1 cellular context compared by ENCODE assay signal in the genomic region with DNA sequence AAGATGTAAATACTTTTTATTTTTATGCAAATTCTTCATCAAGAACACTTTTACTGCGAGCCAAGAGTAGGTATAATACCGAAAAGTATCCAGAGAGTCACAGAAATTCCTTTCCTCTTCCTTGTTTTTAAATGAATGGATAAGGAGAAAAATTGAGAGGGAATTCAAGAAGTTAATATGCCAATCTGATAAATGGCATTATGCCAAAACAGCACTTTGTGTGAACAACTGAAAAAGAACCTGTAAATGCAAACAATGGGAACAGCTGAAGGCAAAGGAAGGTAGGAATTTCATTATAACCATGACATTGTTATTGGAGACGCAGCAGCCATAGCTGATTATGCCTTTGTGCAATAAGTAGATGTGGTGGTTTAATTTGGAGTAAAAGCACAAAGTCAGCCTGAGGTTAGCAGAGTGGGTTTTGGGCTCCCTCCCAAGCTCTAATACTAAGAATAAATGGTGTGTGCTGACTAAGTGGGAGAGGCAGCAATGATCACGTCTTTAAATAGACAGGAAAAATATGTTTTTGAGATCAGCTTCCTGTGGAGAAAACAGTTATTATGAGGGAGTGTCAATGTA.
TF ChIP-seq lines count a peak whose summit lies in the region.

No MANE protein-coding gene starts in this region.

TF ChIP-seq in GM23338, 12 proteins besides CTCF, POLR2A, EP300 and RAD21 (continued from another document):
- TF ChIP-seq, protein P1, sequence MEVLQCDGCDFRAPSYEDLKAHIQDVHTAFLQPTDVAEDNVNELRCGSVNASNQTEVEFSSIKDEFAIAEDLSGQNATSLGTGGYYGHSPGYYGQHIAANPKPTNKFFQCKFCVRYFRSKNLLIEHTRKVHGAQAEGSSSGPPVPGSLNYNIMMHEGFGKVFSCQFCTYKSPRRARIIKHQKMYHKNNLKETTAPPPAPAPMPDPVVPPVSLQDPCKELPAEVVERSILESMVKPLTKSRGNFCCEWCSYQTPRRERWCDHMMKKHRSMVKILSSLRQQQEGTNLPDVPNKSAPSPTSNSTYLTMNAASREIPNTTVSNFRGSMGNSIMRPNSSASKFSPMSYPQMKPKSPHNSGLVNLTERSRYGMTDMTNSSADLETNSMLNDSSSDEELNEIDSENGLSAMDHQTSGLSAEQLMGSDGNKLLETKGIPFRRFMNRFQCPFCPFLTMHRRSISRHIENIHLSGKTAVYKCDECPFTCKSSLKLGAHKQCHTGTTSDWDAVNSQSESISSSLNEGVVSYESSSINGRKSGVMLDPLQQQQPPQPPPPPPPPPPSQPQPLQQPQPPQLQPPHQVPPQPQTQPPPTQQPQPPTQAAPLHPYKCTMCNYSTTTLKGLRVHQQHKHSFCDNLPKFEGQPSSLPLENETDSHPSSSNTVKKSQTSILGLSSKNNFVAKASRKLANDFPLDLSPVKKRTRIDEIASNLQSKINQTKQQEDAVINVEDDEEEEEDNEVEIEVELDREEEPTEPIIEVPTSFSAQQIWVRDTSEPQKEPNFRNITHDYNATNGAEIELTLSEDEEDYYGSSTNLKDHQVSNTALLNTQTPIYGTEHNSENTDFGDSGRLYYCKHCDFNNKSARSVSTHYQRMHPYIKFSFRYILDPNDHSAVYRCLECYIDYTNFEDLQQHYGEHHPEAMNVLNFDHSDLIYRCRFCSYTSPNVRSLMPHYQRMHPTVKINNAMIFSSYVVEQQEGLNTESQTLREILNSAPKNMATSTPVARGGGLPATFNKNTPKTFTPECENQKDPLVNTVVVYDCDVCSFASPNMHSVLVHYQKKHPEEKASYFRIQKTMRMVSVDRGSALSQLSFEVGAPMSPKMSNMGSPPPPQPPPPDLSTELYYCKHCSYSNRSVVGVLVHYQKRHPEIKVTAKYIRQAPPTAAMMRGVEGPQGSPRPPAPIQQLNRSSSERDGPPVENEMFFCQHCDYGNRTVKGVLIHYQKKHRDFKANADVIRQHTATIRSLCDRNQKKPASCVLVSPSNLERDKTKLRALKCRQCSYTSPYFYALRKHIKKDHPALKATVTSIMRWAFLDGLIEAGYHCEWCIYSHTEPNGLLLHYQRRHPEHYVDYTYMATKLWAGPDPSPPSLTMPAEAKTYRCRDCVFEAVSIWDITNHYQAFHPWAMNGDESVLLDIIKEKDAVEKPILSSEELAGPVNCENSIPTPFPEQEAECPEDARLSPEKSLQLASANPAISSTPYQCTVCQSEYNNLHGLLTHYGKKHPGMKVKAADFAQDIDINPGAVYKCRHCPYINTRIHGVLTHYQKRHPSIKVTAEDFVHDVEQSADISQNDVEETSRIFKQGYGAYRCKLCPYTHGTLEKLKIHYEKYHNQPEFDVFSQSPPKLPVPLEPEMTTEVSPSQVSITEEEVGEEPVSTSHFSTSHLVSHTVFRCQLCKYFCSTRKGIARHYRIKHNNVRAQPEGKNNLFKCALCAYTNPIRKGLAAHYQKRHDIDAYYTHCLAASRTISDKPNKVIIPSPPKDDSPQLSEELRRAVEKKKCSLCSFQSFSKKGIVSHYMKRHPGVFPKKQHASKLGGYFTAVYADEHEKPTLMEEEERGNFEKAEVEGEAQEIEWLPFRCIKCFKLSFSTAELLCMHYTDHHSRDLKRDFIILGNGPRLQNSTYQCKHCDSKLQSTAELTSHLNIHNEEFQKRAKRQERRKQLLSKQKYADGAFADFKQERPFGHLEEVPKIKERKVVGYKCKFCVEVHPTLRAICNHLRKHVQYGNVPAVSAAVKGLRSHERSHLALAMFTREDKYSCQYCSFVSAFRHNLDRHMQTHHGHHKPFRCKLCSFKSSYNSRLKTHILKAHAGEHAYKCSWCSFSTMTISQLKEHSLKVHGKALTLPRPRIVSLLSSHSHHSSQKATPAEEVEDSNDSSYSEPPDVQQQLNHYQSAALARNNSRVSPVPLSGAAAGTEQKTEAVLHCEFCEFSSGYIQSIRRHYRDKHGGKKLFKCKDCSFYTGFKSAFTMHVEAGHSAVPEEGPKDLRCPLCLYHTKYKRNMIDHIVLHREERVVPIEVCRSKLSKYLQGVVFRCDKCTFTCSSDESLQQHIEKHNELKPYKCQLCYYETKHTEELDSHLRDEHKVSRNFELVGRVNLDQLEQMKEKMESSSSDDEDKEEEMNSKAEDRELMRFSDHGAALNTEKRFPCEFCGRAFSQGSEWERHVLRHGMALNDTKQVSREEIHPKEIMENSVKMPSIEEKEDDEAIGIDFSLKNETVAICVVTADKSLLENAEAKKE (CRISPR knock-in tag; IDR thresholded peaks at IDR 0.05), result no peak
- no peak for TF ChIP-seq EZH2phosphoT487 (IDR thresholded peaks at IDR 0.05; ENCODE audit: unreplicated experiment)
- no peak for TF ChIP-seq CREB1 (CRISPR knock-in tag; IDR thresholded peaks at IDR 0.05; ENCODE audit: low read depth)
- TF ChIP-seq STAT1 (IDR thresholded peaks at IDR 0.05; ENCODE audit: unreplicated experiment), result no peak
- no peak for TF ChIP-seq ZNF114 (CRISPR knock-in tag; IDR thresholded peaks at IDR 0.05)
- TF ChIP-seq, protein P2, sequence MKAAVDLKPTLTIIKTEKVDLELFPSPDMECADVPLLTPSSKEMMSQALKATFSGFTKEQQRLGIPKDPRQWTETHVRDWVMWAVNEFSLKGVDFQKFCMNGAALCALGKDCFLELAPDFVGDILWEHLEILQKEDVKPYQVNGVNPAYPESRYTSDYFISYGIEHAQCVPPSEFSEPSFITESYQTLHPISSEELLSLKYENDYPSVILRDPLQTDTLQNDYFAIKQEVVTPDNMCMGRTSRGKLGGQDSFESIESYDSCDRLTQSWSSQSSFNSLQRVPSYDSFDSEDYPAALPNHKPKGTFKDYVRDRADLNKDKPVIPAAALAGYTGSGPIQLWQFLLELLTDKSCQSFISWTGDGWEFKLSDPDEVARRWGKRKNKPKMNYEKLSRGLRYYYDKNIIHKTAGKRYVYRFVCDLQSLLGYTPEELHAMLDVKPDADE (IDR thresholded peaks at IDR 0.05), result no peak
- TF ChIP-seq POLR2AphosphoS5 (IDR thresholded peaks at IDR 0.05; ENCODE audit: low read depth), result no peak
- no peak for TF ChIP-seq EZH2 (IDR thresholded peaks at IDR 0.05; ENCODE audit: low read depth, unreplicated experiment)
- TF ChIP-seq, protein P3, sequence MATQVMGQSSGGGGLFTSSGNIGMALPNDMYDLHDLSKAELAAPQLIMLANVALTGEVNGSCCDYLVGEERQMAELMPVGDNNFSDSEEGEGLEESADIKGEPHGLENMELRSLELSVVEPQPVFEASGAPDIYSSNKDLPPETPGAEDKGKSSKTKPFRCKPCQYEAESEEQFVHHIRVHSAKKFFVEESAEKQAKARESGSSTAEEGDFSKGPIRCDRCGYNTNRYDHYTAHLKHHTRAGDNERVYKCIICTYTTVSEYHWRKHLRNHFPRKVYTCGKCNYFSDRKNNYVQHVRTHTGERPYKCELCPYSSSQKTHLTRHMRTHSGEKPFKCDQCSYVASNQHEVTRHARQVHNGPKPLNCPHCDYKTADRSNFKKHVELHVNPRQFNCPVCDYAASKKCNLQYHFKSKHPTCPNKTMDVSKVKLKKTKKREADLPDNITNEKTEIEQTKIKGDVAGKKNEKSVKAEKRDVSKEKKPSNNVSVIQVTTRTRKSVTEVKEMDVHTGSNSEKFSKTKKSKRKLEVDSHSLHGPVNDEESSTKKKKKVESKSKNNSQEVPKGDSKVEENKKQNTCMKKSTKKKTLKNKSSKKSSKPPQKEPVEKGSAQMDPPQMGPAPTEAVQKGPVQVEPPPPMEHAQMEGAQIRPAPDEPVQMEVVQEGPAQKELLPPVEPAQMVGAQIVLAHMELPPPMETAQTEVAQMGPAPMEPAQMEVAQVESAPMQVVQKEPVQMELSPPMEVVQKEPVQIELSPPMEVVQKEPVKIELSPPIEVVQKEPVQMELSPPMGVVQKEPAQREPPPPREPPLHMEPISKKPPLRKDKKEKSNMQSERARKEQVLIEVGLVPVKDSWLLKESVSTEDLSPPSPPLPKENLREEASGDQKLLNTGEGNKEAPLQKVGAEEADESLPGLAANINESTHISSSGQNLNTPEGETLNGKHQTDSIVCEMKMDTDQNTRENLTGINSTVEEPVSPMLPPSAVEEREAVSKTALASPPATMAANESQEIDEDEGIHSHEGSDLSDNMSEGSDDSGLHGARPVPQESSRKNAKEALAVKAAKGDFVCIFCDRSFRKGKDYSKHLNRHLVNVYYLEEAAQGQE (IDR thresholded peaks at IDR 0.05; ENCODE audit: unreplicated experiment), result no peak
- TF ChIP-seq ZNF331 (CRISPR knock-in tag; IDR thresholded peaks at IDR 0.05; ENCODE audit: low read depth), result no peak
- no peak for TF ChIP-seq JUNB (IDR thresholded peaks at IDR 0.05; ENCODE audit: unreplicated experiment)
